In the genomic region with DNA sequence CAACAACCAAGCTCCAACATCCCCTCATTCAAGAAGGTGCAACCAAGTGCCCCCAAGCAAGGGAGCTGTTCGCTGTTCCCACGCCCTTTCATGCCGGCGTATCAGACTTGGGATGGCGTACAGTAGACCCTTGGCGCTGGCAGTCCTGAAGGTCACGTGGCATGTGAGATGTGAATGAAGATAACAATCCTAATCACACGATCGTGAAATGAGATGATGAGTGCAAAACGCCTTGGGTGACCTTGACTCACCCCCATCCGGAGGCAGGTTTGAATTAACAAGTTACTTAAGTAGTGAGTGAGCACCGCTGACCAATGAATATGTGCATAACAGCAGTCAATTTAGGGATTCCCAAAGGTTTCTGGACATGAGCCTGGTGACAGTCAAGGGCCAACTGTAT, we compare ENCODE assay signal across 2 cellular contexts.
TF ChIP-seq lines count a peak whose summit lies in the region.

No MANE protein-coding gene starts in this region.

TF ChIP-seq in HepG2, 621 proteins besides CTCF, POLR2A, EP300 and RAD21:
- no peak for TF ChIP-seq PCBP1 (IDR thresholded peaks at IDR 0.05; ENCODE audit: borderline replicate concordance, low read depth, low read length)
- no peak for TF ChIP-seq MYPOP (CRISPR knock-in tag; IDR thresholded peaks at IDR 0.05)
- TF ChIP-seq GFI1 (CRISPR knock-in tag; IDR thresholded peaks at IDR 0.05; ENCODE audit: borderline replicate concordance): no peak
- TF ChIP-seq ZNF205 (CRISPR knock-in tag; IDR thresholded peaks at IDR 0.05): no peak
- no peak for TF ChIP-seq PLSCR1 (CRISPR knock-in tag; IDR thresholded peaks at IDR 0.05; ENCODE audit: borderline replicate concordance)
- no peak for TF ChIP-seq GMEB1 (CRISPR knock-in tag; IDR thresholded peaks at IDR 0.05; ENCODE audit: borderline replicate concordance)
- TF ChIP-seq, protein P1, sequence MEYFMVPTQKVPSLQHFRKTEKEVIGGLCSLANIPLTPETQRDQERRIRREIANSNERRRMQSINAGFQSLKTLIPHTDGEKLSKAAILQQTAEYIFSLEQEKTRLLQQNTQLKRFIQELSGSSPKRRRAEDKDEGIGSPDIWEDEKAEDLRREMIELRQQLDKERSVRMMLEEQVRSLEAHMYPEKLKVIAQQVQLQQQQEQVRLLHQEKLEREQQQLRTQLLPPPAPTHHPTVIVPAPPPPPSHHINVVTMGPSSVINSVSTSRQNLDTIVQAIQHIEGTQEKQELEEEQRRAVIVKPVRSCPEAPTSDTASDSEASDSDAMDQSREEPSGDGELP (IDR thresholded peaks at IDR 0.05; ENCODE audit: borderline replicate concordance, low read depth): no peak
- TF ChIP-seq, protein P2, sequence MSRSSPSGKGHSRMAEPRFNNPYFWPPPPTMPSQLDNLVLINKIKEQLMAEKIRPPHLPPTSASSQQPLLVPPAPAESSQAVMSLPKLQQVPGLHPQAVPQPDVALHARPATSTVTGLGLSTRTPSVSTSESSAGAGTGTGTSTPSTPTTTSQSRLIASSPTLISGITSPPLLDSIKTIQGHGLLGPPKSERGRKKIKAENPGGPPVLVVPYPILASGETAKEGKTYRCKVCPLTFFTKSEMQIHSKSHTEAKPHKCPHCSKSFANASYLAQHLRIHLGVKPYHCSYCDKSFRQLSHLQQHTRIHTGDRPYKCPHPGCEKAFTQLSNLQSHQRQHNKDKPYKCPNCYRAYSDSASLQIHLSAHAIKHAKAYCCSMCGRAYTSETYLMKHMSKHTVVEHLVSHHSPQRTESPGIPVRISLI (CRISPR knock-in tag; IDR thresholded peaks at IDR 0.05; ENCODE audit: borderline replicate concordance): no peak
- TF ChIP-seq, protein P3, sequence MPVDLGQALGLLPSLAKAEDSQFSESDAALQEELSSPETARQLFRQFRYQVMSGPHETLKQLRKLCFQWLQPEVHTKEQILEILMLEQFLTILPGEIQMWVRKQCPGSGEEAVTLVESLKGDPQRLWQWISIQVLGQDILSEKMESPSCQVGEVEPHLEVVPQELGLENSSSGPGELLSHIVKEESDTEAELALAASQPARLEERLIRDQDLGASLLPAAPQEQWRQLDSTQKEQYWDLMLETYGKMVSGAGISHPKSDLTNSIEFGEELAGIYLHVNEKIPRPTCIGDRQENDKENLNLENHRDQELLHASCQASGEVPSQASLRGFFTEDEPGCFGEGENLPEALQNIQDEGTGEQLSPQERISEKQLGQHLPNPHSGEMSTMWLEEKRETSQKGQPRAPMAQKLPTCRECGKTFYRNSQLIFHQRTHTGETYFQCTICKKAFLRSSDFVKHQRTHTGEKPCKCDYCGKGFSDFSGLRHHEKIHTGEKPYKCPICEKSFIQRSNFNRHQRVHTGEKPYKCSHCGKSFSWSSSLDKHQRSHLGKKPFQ (CRISPR knock-in tag; IDR thresholded peaks at IDR 0.05; ENCODE audit: insufficient replicate concordance): no peak
- no peak for TF ChIP-seq ZNF30 (CRISPR knock-in tag; IDR thresholded peaks at IDR 0.05)
- TF ChIP-seq HOXA5 (CRISPR knock-in tag; IDR thresholded peaks at IDR 0.05): no peak
TF ChIP-seq in HepG2: peak in this region for 0.

TF ChIP-seq in SK-N-SH treated with all-trans-retinoic acid at 6 μM for 48 hours, 23 proteins besides CTCF, POLR2A, EP300 and RAD21 (continued from another document):
- TF ChIP-seq SNAI2 (CRISPR knock-in tag; IDR thresholded peaks at IDR 0.05) (no peak), ZNF565 (CRISPR knock-in tag; conservative IDR thresholded peaks at IDR 0.05; ENCODE audit: low read depth) (no peak), ESRRG (CRISPR knock-in tag; IDR thresholded peaks at IDR 0.05) (no peak)
- TF ChIP-seq, protein P4, sequence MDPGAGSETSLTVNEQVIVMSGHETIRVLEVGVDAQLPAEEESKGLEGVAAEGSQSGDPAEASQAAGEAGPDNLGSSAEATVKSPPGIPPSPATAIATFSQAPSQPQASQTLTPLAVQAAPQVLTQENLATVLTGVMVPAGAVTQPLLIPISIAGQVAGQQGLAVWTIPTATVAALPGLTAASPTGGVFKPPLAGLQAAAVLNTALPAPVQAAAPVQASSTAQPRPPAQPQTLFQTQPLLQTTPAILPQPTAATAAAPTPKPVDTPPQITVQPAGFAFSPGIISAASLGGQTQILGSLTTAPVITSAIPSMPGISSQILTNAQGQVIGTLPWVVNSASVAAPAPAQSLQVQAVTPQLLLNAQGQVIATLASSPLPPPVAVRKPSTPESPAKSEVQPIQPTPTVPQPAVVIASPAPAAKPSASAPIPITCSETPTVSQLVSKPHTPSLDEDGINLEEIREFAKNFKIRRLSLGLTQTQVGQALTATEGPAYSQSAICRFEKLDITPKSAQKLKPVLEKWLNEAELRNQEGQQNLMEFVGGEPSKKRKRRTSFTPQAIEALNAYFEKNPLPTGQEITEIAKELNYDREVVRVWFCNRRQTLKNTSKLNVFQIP (CRISPR knock-in tag; IDR thresholded peaks at IDR 0.05; ENCODE audit: borderline replicate concordance, low read depth): no peak
TF ChIP-seq in SK-N-SH treated with all-trans-retinoic acid at 6 μM for 48 hours: peak in this region for 0.
